In the genomic region with DNA sequence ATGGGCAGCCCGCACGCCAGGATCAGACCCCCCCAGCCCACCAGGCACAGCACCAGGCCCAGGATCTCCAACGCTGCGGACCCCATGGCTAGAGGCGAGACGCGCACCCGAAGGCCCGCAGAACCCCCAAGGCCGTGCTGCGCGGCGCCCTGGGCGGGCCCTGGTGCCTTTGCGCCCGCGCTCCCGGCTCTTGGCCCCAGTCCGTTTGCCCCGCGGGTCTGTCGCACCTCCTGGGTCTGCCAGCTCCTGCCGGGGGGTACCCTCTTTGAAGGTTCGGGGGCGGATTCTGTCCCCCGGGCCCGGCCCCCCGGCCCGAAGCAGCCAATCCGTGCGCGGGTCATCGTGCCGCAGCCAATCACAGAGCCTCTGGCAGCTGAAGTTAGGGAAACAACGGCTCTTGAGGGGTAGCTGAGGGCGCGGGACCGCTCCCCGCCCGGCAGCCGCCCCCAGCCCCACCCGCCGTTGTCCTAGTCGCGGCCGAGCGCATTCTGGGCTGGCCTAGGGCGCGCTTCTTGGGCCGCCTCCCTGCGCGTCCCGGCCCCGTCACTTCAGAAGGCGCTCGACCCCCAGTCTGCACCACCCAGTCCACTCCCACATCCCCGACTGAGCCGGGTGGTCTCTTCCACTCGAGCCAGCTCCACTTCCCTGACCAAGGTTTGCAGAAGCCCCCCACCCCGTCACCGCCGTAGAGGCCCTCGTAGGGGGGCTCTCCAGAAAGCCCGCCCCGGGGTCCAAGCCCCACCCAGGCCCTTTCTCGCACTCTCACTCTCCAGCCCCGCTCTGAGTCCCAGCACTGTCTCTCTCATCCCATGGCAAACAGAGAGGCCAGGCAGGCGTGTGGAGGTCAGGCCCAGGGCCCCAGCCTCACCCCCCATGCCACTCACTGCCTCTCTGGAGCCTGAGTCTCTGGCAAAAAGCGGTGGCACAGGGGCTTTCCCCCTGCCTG, we compare ENCODE assay signal across 8 cellular contexts. TPM values are rescaled to one million over a fixed set of nuclear protein-coding genes. Genes with fewer than 3 reads are reported as not detected.
DNase-seq lines count a peak whose midpoint lies in the region; ATAC-seq, FAIRE-seq and TF ChIP-seq lines count a peak whose summit lies in the region.

Gene CLDN5 (minus strand): TSS at position 241 of the 946 bp plus-strand sequence. CDS start 155 bp downstream, at position 86.

- TF ChIP-seq CTCF in epithelial cell of esophagus (IDR thresholded peaks at IDR 0.05; ENCODE audit: insufficient read depth, low read depth, low read length, missing control alignments) = no peak

- no peaks in the 10 kb centered on the region for H3K4me1 ChIP-seq in naive thymus-derived CD4-positive, alpha-beta T cell (ENCODE audit: control insufficient read depth in 2 of 2, insufficient read depth in 2 of 2, low read length in 2 of 2)

- POLR2A ChIA-PET in naive thymus-derived CD4-positive, alpha-beta T cell (lab: Charles Lee) = no interaction called here

- no peaks in the 10 kb centered on the region for H3K36me3 ChIP-seq in SK-N-MC (ENCODE audit: insufficient read depth, low read length)
- H3K36me3 ChIP-seq in naive thymus-derived CD4-positive, alpha-beta T cell (ENCODE audit: control insufficient read depth in 2 of 3, insufficient read depth in 3 of 3, low read length in 3 of 3) = no peaks in the 10 kb centered on the region
- H3K36me3 ChIP-seq in MG63 = no peaks in the 10 kb centered on the region; the same call in 1 of the 2 replicates

- no peak within 1 kb of the TSS for H3K27ac ChIP-seq in SK-N-MC
- no peak within 1 kb of the TSS for H3K27ac ChIP-seq in naive thymus-derived CD4-positive, alpha-beta T cell (ENCODE audit: low read depth, low read length)

- H3K36me3 Mint-ChIP-seq in naive thymus-derived CD4-positive, alpha-beta T cell = peaks cover 0 to 5% (median 0%) of the 10 kb centered on the region in 5 donors

- no peaks in the 10 kb centered on the region for H3K9me3 Mint-ChIP-seq in naive thymus-derived CD4-positive, alpha-beta T cell

- FAIRE-seq in GM12891 (lab: Jason Lieb, UNC) = no peak

- intact Hi-C loops in naive thymus-derived CD4-positive, alpha-beta T cell (cut with micrococcal nuclease) = no loop called here

- ATAC-seq in naive thymus-derived CD4-positive, alpha-beta T cell = peak; percentile 44
- ATAC-seq in HG02759 (IDR thresholded peaks at IDR 0.05; ENCODE audit: unreplicated experiment) (no peak), HG03520 (IDR thresholded peaks at IDR 0.05; ENCODE audit: unreplicated experiment) (no peak), HG02885 (IDR thresholded peaks at IDR 0.05; ENCODE audit: poor library complexity, unreplicated experiment) (no peak)

- H3K9ac ChIP-seq in SK-N-MC (ENCODE audit: insufficient read length) = no peak within 1 kb of the TSS

- H3K27me3 ChIP-seq in naive thymus-derived CD4-positive, alpha-beta T cell (ENCODE audit: control insufficient read depth in 2 of 2, insufficient read depth in 2 of 2, low read length in 2 of 2) = no peaks in the 10 kb centered on the region
- no peaks in the 10 kb centered on the region for H3K27me3 ChIP-seq in MG63

- CTCF ChIA-PET in naive thymus-derived CD4-positive, alpha-beta T cell (lab: Charles Lee) = no interaction called here

- H3K9me3 ChIP-seq in SK-N-MC (ENCODE audit: low read depth, low read length) (no peaks in the 10 kb centered on the region), MG63 (no peaks in the 10 kb centered on the region)
- H3K9me3 ChIP-seq in naive thymus-derived CD4-positive, alpha-beta T cell (ENCODE audit: control insufficient read depth in 2 of 3, low read length in 3 of 3) = no peaks in the 10 kb centered on the region

- DNase-seq in GM12891 (ENCODE audit: insufficient read length, low spot score) (peak; percentile 56), SK-N-MC (ENCODE audit: low read depth, low spot score) (no peak), epithelial cell of esophagus (ENCODE audit: low read depth) (peak; percentile 23), MG63 (no peak)
- DNase-seq in naive thymus-derived CD4-positive, alpha-beta T cell = peak in 3 of 9 donors; percentile 13 to 35 (median 27)

- TF ChIP-seq POLR2A in GM12891 (IDR thresholded peaks at IDR 0.05; ENCODE audit: low read depth, low read length) = no peak

- H3K4me3 Mint-ChIP-seq in naive thymus-derived CD4-positive, alpha-beta T cell = peak within 1 kb of the TSS; percentile 64 to 87 (median 79)

- peak within 1 kb of the TSS in 3 of 9 donors; percentile 53 to 77 (median 64) for H3K27ac Mint-ChIP-seq in naive thymus-derived CD4-positive, alpha-beta T cell

- peak within 1 kb of the TSS; percentile 68 for H3K4me3 ChIP-seq in SK-N-MC
- H3K4me3 ChIP-seq in epithelial cell of esophagus (ENCODE audit: low read length) = peak within 1 kb of the TSS; percentile 16
- peak within 1 kb of the TSS; percentile 50 for H3K4me3 ChIP-seq in naive thymus-derived CD4-positive, alpha-beta T cell (ENCODE audit: low read length)
- no peak within 1 kb of the TSS for H3K4me3 ChIP-seq in MG63

- H3K4me1 Mint-ChIP-seq in naive thymus-derived CD4-positive, alpha-beta T cell = peaks cover 0 to 16% (median 10%) of the 10 kb centered on the region in 7 donors

- H3K27me3 Mint-ChIP-seq in naive thymus-derived CD4-positive, alpha-beta T cell = peaks cover 12 to 32% (median 13%) of the 10 kb centered on the region in 5 donors

TF ChIP-seq in GM12891, 5 proteins besides CTCF, POLR2A, EP300 and RAD21:
- no peak for TF ChIP-seq POU2F2 (IDR thresholded peaks at IDR 0.05; ENCODE audit: low read depth, low read length)
- no peak for TF ChIP-seq PAX5 (IDR thresholded peaks at IDR 0.05; ENCODE audit: insufficient read depth, low read length, severe bottlenecking)
- no peak for TF ChIP-seq TAF1 (IDR thresholded peaks at IDR 0.05; ENCODE audit: low read depth, low read length)
- TF ChIP-seq SPI1 (IDR thresholded peaks at IDR 0.05; ENCODE audit: low read depth, low read length) = no peak
- no peak for TF ChIP-seq POLR2AphosphoS5 (IDR thresholded peaks at IDR 0.05; ENCODE audit: low read depth, low read length)
TF ChIP-seq in GM12891: peak in this region for 0.

RNA-seq across cellular contexts. Expression of gene CLDN5, which starts in this region (rescaled TPM):
- not detected for polyA plus RNA-seq in GM12891 (2012; ENCODE audit: low read depth, missing spikeins)
- total RNA-seq in naive thymus-derived CD4-positive, alpha-beta T cell = 1 to 10 TPM in 2 of 5 experiments, not detected in 3; 1.7 to 2.0 TPM
- 10 to 100 TPM in 1 of 2 donors, 1 to 10 TPM in 1; 6.7 to 11.7 TPM for polyA plus RNA-seq in naive thymus-derived CD4-positive, alpha-beta T cell
- not detected in 2 replicates for total RNA-seq in MG63 (2014; rRNA removed; shearing (Covaris generic); ENCODE audit: low replicate concordance)

Comparison
In these comparisons a context has a peak if more than half of its experiments do, and no peak if none do; other contexts are left out.
1. DNase-seq: peak in GM12891 (single experiment) and epithelial cell of esophagus (single experiment); none in SK-N-MC (single experiment) and MG63 (single experiment).